ENCODE assay signal across 2 cellular contexts in the genomic region with DNA sequence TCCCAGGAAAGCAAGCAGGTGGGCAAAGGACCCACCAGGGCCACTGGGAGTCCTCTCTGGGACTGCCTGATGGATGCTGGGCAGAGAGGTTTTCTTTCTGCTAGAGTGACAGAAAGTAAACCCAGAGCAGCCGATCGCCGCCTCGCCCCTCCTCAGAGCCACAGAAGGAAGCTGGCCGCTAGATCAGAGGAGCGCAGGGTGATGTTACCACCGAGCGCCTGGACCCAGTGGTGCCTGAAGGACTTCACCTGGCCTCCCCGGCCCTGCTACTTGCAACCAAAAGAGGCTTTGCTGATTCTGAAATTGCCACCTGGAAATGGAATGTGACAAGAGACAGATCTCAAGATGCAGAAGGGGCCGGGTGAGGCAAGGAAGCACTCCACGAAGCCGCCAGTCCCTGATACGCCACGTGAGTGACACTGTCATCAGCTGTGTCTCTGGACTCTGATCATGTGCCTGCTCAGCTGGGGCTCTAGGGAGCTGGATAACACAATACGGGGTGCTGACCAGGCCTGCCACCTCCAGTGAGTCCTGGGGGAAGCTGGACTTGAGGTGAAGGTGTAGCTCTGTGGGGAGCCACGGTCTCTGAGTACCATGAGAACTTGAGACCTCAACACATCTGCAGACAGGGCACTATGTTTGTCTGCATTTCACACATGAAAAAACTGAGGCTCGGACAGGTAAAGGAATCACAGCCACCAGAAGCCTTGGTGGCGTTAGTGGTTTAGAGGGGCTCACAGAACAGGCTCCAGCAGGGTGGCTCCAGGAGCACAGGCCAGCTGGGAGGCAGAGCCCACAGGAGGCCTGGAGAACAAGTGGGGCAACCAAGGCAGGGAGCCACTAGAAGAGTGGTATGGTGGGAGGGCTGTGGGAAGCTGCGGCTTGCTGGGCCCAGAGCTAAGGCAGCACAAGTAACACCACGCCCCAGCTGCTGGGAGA.
TF ChIP-seq lines count a peak whose summit lies in the region.

No MANE protein-coding gene starts in this region.

TF ChIP-seq in H1, 55 proteins besides CTCF, POLR2A, EP300 and RAD21:
- no peak for TF ChIP-seq KDM4A (IDR thresholded peaks at IDR 0.05; ENCODE audit: low read depth, low read length, severe bottlenecking)
- TF ChIP-seq, protein P1, sequence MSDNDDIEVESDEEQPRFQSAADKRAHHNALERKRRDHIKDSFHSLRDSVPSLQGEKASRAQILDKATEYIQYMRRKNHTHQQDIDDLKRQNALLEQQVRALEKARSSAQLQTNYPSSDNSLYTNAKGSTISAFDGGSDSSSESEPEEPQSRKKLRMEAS (IDR thresholded peaks at IDR 0.05) = no peak
- no peak for TF ChIP-seq POU5F1 (IDR thresholded peaks at IDR 0.05; ENCODE audit: low read depth, low read length)
- no peak for TF ChIP-seq TBP (IDR thresholded peaks at IDR 0.05; ENCODE audit: low read depth, low read length)
- no peak for TF ChIP-seq PHF8 (conservative IDR thresholded peaks at IDR 0.05; ENCODE audit: low read depth, low read length)
- no peak for TF ChIP-seq GTF2F1 (IDR thresholded peaks at IDR 0.05; ENCODE audit: borderline replicate concordance, low read depth, low read length)
- TF ChIP-seq BACH1 (IDR thresholded peaks at IDR 0.05; ENCODE audit: low read length) = no peak
- no peak for TF ChIP-seq CHD1 (IDR thresholded peaks at IDR 0.05; ENCODE audit: low read depth, low read length)
- TF ChIP-seq EGR1 (IDR thresholded peaks at IDR 0.05; ENCODE audit: borderline replicate concordance, low read depth, low read length) = no peak
- TF ChIP-seq GABPA (IDR thresholded peaks at IDR 0.05; ENCODE audit: borderline replicate concordance, insufficient read depth, low read length) = no peak
- TF ChIP-seq SRF (IDR thresholded peaks at IDR 0.05; ENCODE audit: low read depth, low read length) = no peak
- TF ChIP-seq SP2 (IDR thresholded peaks at IDR 0.05; ENCODE audit: low read length) = no peak
- TF ChIP-seq MAFK (IDR thresholded peaks at IDR 0.05; ENCODE audit: low read depth, low read length) = no peak
- no peak for TF ChIP-seq BRCA1 (IDR thresholded peaks at IDR 0.05; ENCODE audit: low read depth, low read length)
- no peak for TF ChIP-seq CEBPB (IDR thresholded peaks at IDR 0.05; ENCODE audit: low read depth, low read length)
- no peak for TF ChIP-seq SIX5 (IDR thresholded peaks at IDR 0.05; ENCODE audit: low read depth, low read length)
- TF ChIP-seq RBBP5 (IDR thresholded peaks at IDR 0.05; ENCODE audit: borderline replicate concordance, low read depth, low read length) = no peak
- TF ChIP-seq CBX5 (IDR thresholded peaks at IDR 0.05; ENCODE audit: low read depth, low read length) = no peak
- no peak for TF ChIP-seq TAF1 (IDR thresholded peaks at IDR 0.05; ENCODE audit: low read depth, low read length)
- no peak for TF ChIP-seq SAP30 (IDR thresholded peaks at IDR 0.05; ENCODE audit: insufficient read depth, insufficient replicate concordance, low read length)

TF ChIP-seq in neural cell, 6 proteins besides CTCF, POLR2A, EP300 and RAD21:
- TF ChIP-seq, protein P2, sequence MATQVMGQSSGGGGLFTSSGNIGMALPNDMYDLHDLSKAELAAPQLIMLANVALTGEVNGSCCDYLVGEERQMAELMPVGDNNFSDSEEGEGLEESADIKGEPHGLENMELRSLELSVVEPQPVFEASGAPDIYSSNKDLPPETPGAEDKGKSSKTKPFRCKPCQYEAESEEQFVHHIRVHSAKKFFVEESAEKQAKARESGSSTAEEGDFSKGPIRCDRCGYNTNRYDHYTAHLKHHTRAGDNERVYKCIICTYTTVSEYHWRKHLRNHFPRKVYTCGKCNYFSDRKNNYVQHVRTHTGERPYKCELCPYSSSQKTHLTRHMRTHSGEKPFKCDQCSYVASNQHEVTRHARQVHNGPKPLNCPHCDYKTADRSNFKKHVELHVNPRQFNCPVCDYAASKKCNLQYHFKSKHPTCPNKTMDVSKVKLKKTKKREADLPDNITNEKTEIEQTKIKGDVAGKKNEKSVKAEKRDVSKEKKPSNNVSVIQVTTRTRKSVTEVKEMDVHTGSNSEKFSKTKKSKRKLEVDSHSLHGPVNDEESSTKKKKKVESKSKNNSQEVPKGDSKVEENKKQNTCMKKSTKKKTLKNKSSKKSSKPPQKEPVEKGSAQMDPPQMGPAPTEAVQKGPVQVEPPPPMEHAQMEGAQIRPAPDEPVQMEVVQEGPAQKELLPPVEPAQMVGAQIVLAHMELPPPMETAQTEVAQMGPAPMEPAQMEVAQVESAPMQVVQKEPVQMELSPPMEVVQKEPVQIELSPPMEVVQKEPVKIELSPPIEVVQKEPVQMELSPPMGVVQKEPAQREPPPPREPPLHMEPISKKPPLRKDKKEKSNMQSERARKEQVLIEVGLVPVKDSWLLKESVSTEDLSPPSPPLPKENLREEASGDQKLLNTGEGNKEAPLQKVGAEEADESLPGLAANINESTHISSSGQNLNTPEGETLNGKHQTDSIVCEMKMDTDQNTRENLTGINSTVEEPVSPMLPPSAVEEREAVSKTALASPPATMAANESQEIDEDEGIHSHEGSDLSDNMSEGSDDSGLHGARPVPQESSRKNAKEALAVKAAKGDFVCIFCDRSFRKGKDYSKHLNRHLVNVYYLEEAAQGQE (IDR thresholded peaks at IDR 0.05; ENCODE audit: borderline replicate concordance) = no peak
- TF ChIP-seq MXI1 (conservative IDR thresholded peaks at IDR 0.05; ENCODE audit: poor library complexity, severe bottlenecking) (no peak), TAF1 (IDR thresholded peaks at IDR 0.05; ENCODE audit: low read depth) (no peak), EZH2 (IDR thresholded peaks at IDR 0.05; ENCODE audit: borderline replicate concordance, insufficient read depth, low read length, poor library complexity, severe bottlenecking) (no peak), SMC3 (conservative IDR thresholded peaks at IDR 0.05; ENCODE audit: poor library complexity) (no peak), POLR2AphosphoS5 (IDR thresholded peaks at IDR 0.05) (no peak)
